Comparison of ENCODE assay signal across 8 cellular contexts in genomic region chr15:25863067-25863967, GRCh38. TPM values are rescaled to one million over a fixed set of nuclear protein-coding genes. Genes with fewer than 3 reads are reported as not detected.
DNase-seq lines count a peak whose midpoint lies in the region; ATAC-seq, FAIRE-seq and TF ChIP-seq lines count a peak whose summit lies in the region.

ATP10A (minus strand) TSS chr15:25863327; CDS start chr15:25863096, 231 bp downstream.

- no TSS peak for BruUV-seq in A673 (replicated peaks; lab: Mats Ljungman, UMichigan)

- peak in 3 of 4 donors; percentile 15 to 32 (median 22) for ATAC-seq in pancreas

- intact Hi-C loops in activated T-helper 1 cell treated with anti-CD3 and anti-CD28 coated beads, Interleukin-12 subunit alpha, Interleukin-12 subunit beta, Interleukin-2, Interleukin-4 antibody, amounts not matched to agents 30 ng/mL and 10 ng/mL and 1 ng/mL, durations not matched to agents 14 hours and 24 hours and 36 hours (cut with micrococcal nuclease), result loop anchor here (1.0 to 5.0 kb wide), 3 partner anchors 31 to 425 kb away; partner anchors contain the start of gene UBE3A
- intact Hi-C loops in pancreas (cut with DNase I) (no loop called here), A673 (cut with micrococcal nuclease; ENCODE audit: unreplicated experiment) (no loop called here)

- peaks cover 28% of the 10 kb centered on the region for H3K36me3 Mint-ChIP-seq in activated T-helper 1 cell treated with anti-CD3 and anti-CD28 coated beads, Interleukin-12 subunit alpha, Interleukin-12 subunit beta, Interleukin-2, Interleukin-4 antibody, amounts not matched to agents 30 ng/mL and 10 ng/mL and 1 ng/mL, durations not matched to agents 14 hours and 24 hours and 36 hours (ENCODE audit: low read depth)

- H3K27ac ChIP-seq in pancreas, result no peak within 1 kb of the TSS
- H3K27ac ChIP-seq in A673 (ENCODE audit: low read depth, low read length, poor library complexity, severe bottlenecking), result no peak within 1 kb of the TSS

- CTCF ChIA-PET in A673 (lab: Charles Lee), result no interaction called here

- peak within 1 kb of the TSS; percentile 91 for H3K27ac Mint-ChIP-seq in activated T-helper 1 cell treated with anti-CD3 and anti-CD28 coated beads, Interleukin-12 subunit alpha, Interleukin-12 subunit beta, Interleukin-2, Interleukin-4 antibody, amounts not matched to agents 30 ng/mL and 10 ng/mL and 1 ng/mL, durations not matched to agents 14 hours and 24 hours and 36 hours

- no peaks in the 10 kb centered on the region for H3K36me3 ChIP-seq in MG63
- H3K36me3 ChIP-seq in pancreas, result no peaks in the 10 kb centered on the region
- no peaks in the 10 kb centered on the region for H3K36me3 ChIP-seq in A673 (ENCODE audit: insufficient read depth, low read length, poor library complexity, severe bottlenecking)

- TF ChIP-seq CTCF in pancreas (IDR thresholded peaks at IDR 0.05) (no peak), A673 (conservative IDR thresholded peaks at IDR 0.05; ENCODE audit: low read depth, low read length) (no peak)

- H3K4me1 ChIP-seq in pancreas (no peaks in the 10 kb centered on the region), A673 (ENCODE audit: insufficient read depth, low read length, poor library complexity, severe bottlenecking) (no peaks in the 10 kb centered on the region)

- FAIRE-seq in pancreas (lab: Jason Lieb, UNC), result no peak

- POLR2A ChIA-PET in A673 (lab: Charles Lee; ENCODE audit: low non-redundant PET), result no interaction called here

- peaks cover 9% of the 10 kb centered on the region for H3K27me3 Mint-ChIP-seq in activated T-helper 1 cell treated with anti-CD3 and anti-CD28 coated beads, Interleukin-12 subunit alpha, Interleukin-12 subunit beta, Interleukin-2, Interleukin-4 antibody, amounts not matched to agents 30 ng/mL and 10 ng/mL and 1 ng/mL, durations not matched to agents 14 hours and 24 hours and 36 hours (ENCODE audit: insufficient read depth)

- peak within 1 kb of the TSS; percentile 95 for H3K4me3 Mint-ChIP-seq in activated T-helper 1 cell treated with anti-CD3 and anti-CD28 coated beads, Interleukin-12 subunit alpha, Interleukin-12 subunit beta, Interleukin-2, Interleukin-4 antibody, amounts not matched to agents 30 ng/mL and 10 ng/mL and 1 ng/mL, durations not matched to agents 14 hours and 24 hours and 36 hours

- H3K9me3 ChIP-seq in MG63 (no peaks in the 10 kb centered on the region), pancreas (no peaks in the 10 kb centered on the region), A673 (ENCODE audit: low read depth, low read length, poor library complexity, severe bottlenecking) (peaks cover 11% of the 10 kb centered on the region)

- H3K9me3 Mint-ChIP-seq in activated T-helper 1 cell treated with anti-CD3 and anti-CD28 coated beads, Interleukin-12 subunit alpha, Interleukin-12 subunit beta, Interleukin-2, Interleukin-4 antibody, amounts not matched to agents 30 ng/mL and 10 ng/mL and 1 ng/mL, durations not matched to agents 14 hours and 24 hours and 36 hours, result no peaks in the 10 kb centered on the region

- H3K4me3 ChIP-seq in MG63 (peak within 1 kb of the TSS; percentile 56), pancreas (peak within 1 kb of the TSS; percentile 18 to 41 (median 28)), A673 (ENCODE audit: low read depth, low read length, poor library complexity, severe bottlenecking) (no peak within 1 kb of the TSS)

- WGBS in pancreas, 2 donors, result 1% methylated on average over 77 to 93 of the region's 93 CpGs

- H3K27me3 ChIP-seq in MG63 (no peaks in the 10 kb centered on the region), pancreas (peaks cover 0 to 10% (median 1%) of the 10 kb centered on the region in 4 donors), A673 (replicated peaks; ENCODE audit: insufficient read depth, low read depth, low read length, poor library complexity) (no peaks in the 10 kb centered on the region)

- peaks cover 52% of the 10 kb centered on the region for H3K4me1 Mint-ChIP-seq in activated T-helper 1 cell treated with anti-CD3 and anti-CD28 coated beads, Interleukin-12 subunit alpha, Interleukin-12 subunit beta, Interleukin-2, Interleukin-4 antibody, amounts not matched to agents 30 ng/mL and 10 ng/mL and 1 ng/mL, durations not matched to agents 14 hours and 24 hours and 36 hours (ENCODE audit: low read depth)

- peak; percentile 56 for DNase-seq in MG63
- DNase-seq in activated T-helper 1 cell treated with anti-CD3 and anti-CD28 coated beads, Interleukin-12 subunit alpha, Interleukin-12 subunit beta, Interleukin-2, Interleukin-4 antibody, amounts not matched to agents 30 ng/mL and 10 ng/mL and 1 ng/mL, durations not matched to agents 14 hours and 24 hours and 36 hours (ENCODE audit: low spot score), result peak; percentile 68
- DNase-seq in glomerular endothelial cell (ENCODE audit: extremely low read depth, low read depth, low spot score), result no peak
- no peak for DNase-seq in pancreas
- no peak for DNase-seq in HuH-7.5 (ENCODE audit: low spot score)
- no peak for DNase-seq in NCI-H1436 (lab: John Stamatoyannopoulos, UW)
- DNase-seq in A673 (ENCODE audit: low spot score), result no peak
- DNase-seq in SHP77 (lab: John Stamatoyannopoulos, UW), result no peak

RNA-seq across cellular contexts. Expression of gene ATP10A, which starts in this region (rescaled TPM):
- total RNA-seq in MG63 (2014; rRNA removed; shearing (Covaris generic); ENCODE audit: low replicate concordance), result 1.5 and 2.1 TPM in 2 replicates
- 42.8 and 47.9 TPM in 2 replicates for total RNA-seq in activated T-helper 1 cell treated with anti-CD3 and anti-CD28 coated beads, Interleukin-12 subunit alpha, Interleukin-12 subunit beta, Interleukin-2, Interleukin-4 antibody, amounts not matched to agents 30 ng/mL and 10 ng/mL and 1 ng/mL, durations not matched to agents 14 hours and 24 hours and 36 hours
- 1.1 and 10.0 TPM in 2 replicates for total RNA-seq in glomerular endothelial cell
- total RNA-seq in pancreas, result 1 to 10 TPM in 1 of 6 donors, under 1 TPM in 5; 0.04 to 1.2 (median 0.53) TPM
- polyA plus RNA-seq in pancreas, result under 1 TPM; 0.14 to 0.38 TPM
- total RNA-seq in A673 (2021), result not detected in 2 replicates

Comparison
In these comparisons a context has a peak if more than half of its experiments do, and no peak if none do; other contexts are left out.
1. DNase-seq: peak in MG63 (single experiment) and activated T-helper 1 cell treated with anti-CD3 and anti-CD28 coated beads, Interleukin-12 subunit alpha, Interleukin-12 subunit beta, Interleukin-2, Interleukin-4 antibody, amounts not matched to agents 30 ng/mL and 10 ng/mL and 1 ng/mL, durations not matched to agents 14 hours and 24 hours and 36 hours (single experiment); none in glomerular endothelial cell (single experiment), pancreas (0 of 6), HuH-7.5 (single experiment), NCI-H1436 (single experiment), A673 (single experiment) and SHP77 (0 of 2).